19 cellular contexts compared by ENCODE assay signal in the genomic region with DNA sequence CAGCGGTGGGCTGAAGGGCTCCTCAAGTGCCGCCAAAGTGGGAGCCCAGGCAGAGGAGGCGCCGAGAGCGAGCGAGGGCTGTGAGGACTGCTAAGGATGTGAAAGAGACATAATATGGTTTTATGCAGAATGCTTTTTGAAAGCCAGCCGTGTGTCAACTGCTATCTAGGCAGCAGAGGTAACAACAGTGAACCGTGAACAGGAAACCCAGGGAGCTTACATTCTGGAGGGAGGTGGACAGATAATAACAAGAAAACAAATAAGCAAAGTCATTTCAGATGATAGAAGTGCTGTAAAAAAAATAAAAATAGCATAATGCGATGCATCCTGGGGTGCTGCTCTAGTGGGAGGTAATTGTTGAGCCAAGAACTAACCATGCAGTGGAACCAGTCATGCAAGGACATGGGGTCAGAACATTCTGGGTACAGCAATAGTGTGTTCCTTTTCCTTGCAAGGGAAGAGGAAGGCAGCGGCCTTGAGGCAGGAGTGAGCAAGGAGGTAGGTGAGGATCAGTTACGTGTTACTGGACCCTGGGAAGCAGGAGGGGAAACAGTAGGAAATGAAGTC.
DNase-seq lines count a peak whose midpoint lies in the region; ATAC-seq, FAIRE-seq and TF ChIP-seq lines count a peak whose summit lies in the region.
"Had no signal": no experiment of that assay in that cellular context is flagged by ENCODE, and none has a peak within 500 bp of the region (broad histone marks: within the 10 kb centered on the region; RNA-seq: fewer than 3 reads in every experiment).

No MANE protein-coding gene starts in this region.

- no peak for FAIRE-seq in GM12878 (lab: Jason Lieb, UNC)
- FAIRE-seq: A204.1, K562 had no signal

- peak; percentile 63 for ATAC-seq in HG02884 (IDR thresholded peaks at IDR 0.05; ENCODE audit: unreplicated experiment)
- ATAC-seq in GM12878, result no peak
- peak; percentile 47 for ATAC-seq in stimulated activated memory B cell treated with anti-CD40 and anti-IgM and Interleukin-4, amounts not matched to agents 10 μg/mL and 1 μg/mL and 100 μg/mL, for 72 hours
- ATAC-seq: Panc1, Right ventricle myocardium inferior, T-cell had no signal

- H3K36me3 ChIP-seq in GM12878 (ENCODE audit: control insufficient read depth in 2 of 2, insufficient read depth in 2 of 2, low read length in 1 of 2), result no peaks in the 10 kb centered on the region
- no peaks in the 10 kb centered on the region for H3K36me3 ChIP-seq in right atrium auricular region

- H3K4me3 Mint-ChIP-seq in stimulated activated memory B cell treated with anti-CD40 and anti-IgM and Interleukin-4, amounts not matched to agents 10 μg/mL and 1 μg/mL and 100 μg/mL, for 72 hours, result no peak overlapping the region
- H3K4me3 Mint-ChIP-seq: CD4-positive, alpha-beta T cell; H9; T-cell had no signal

- H3K79me2 ChIP-seq in GM12878 (ENCODE audit: control insufficient read depth, insufficient read depth, low read length), result no peaks in the 10 kb centered on the region

- H3K27ac Mint-ChIP-seq in stimulated activated memory B cell treated with anti-CD40 and anti-IgM and Interleukin-4, amounts not matched to agents 10 μg/mL and 1 μg/mL and 100 μg/mL, for 72 hours, result peak overlapping the region; percentile 13
- H3K27ac Mint-ChIP-seq: CD4-positive, alpha-beta T cell; H9; T-cell had no signal

- no peaks in the 10 kb centered on the region for H3K27me3 Mint-ChIP-seq in stimulated activated memory B cell treated with anti-CD40 and anti-IgM and Interleukin-4, amounts not matched to agents 10 μg/mL and 1 μg/mL and 100 μg/mL, for 72 hours
- H3K27me3 Mint-ChIP-seq: CD4-positive, alpha-beta T cell; T-cell had no signal

- 33% methylated on average over 11 of the region's 11 CpGs for WGBS in GM12878 (ENCODE audit: insufficient coverage, insufficient replicate concordance, low lambda C conversion rate, missing lambda C conversion rate)

- H3K4me1 ChIP-seq in GM12878 (ENCODE audit: control insufficient read depth, insufficient read depth, low read length) (peaks cover 11% of the 10 kb centered on the region), right atrium auricular region (no peaks in the 10 kb centered on the region)

- peak overlapping the region; percentile 46; the same call in 1 of the 2 replicates for H3K4me2 ChIP-seq in GM12878 (ENCODE audit: control insufficient read depth, insufficient read depth)

- no peak for TF ChIP-seq EP300 in GM12878 (IDR thresholded peaks at IDR 0.05; ENCODE audit: borderline replicate concordance in 1 of 2, control insufficient read depth in 1 of 2, low read depth in 2 of 2, low read length in 2 of 2)

- in situ Hi-C loops in GM12878 (cut with MboI), result no loop called here

- no peak for TF ChIP-seq POLR2A in GM12878 (IDR thresholded peaks at IDR 0.05; ENCODE audit: low read depth, low read length)

- no peaks in the 10 kb centered on the region for H4K20me1 ChIP-seq in GM12878 (ENCODE audit: control insufficient read depth, insufficient read depth)

- H3K4me3 ChIP-seq in GM12878 (no peak overlapping the region), right atrium auricular region (no peak overlapping the region)
- H3K4me3 ChIP-seq: K562, SK-N-MC had no signal

- H3K9me3 ChIP-seq in GM12878 (replicated peaks; ENCODE audit: control insufficient read depth, insufficient read depth, low read length) (no peaks in the 10 kb centered on the region; the same call in 1 of the 3 replicates), right atrium auricular region (no peaks in the 10 kb centered on the region)

- no TSS peak for BruUV-seq in GM12878 (replicated peaks; lab: Mats Ljungman, UMichigan)

- TF ChIP-seq RAD21 in GM12878 (IDR thresholded peaks at IDR 0.05; ENCODE audit: insufficient read depth, low read depth, low read length), result no peak

- H3K27me3 ChIP-seq in GM12878 (replicated peaks in 1 of 2; ENCODE audit: control insufficient read depth in 2 of 2, insufficient read depth in 2 of 2, low read length in 1 of 2) (no peaks in the 10 kb centered on the region), right atrium auricular region (no peaks in the 10 kb centered on the region)

- DNase-seq in GM12878 (ENCODE audit: low read depth, low spot score) (no peak), NCI-H748 treated with DMSO at 0.1 percent for 48 hours (lab: John Stamatoyannopoulos, UW) (no peak), right atrium auricular region (ENCODE audit: low spot score) (no peak), NCI-H2081 treated with DMSO at 0.1 percent for 48 hours (lab: John Stamatoyannopoulos, UW) (no peak)
- no peak for DNase-seq in activated CD4-positive, CD25-positive, alpha-beta regulatory T cell (lab: John Stamatoyannopoulos, UW)
- DNase-seq: Calu3; CD4-positive, alpha-beta T cell; H9; NCI-H1694; NCI-H82; T-cell had no signal

- TF ChIP-seq CTCF in C4-2B (conservative IDR thresholded peaks at IDR 0.05) (no peak), GM12878 (IDR thresholded peaks at IDR 0.05 in 2 of 3, conservative IDR thresholded peaks at IDR 0.05 in 1 of 3; ENCODE audit: control insufficient read depth in 2 of 3, extremely low read depth in 1 of 3, insufficient read depth in 1 of 3, low read depth in 3 of 3, low read length in 3 of 3) (no peak), right atrium auricular region (IDR thresholded peaks at IDR 0.05) (no peak)

- H3K27ac ChIP-seq in C4-2B (peak overlapping the region; percentile 9; the same call in 1 of the 2 replicates), GM12878 (ENCODE audit: control insufficient read depth, insufficient read depth) (no peak overlapping the region), right atrium auricular region (no peak overlapping the region)
- H3K27ac ChIP-seq: SK-N-MC had no signal

- RAD21 ChIA-PET in GM12878 (lab: Charles Lee; ENCODE audit: unreplicated experiment), result interaction anchor here (1.1 to 1.7 kb wide), 3 partner anchors 10 to 26 kb away, joined by 3 to 5 read pairs (median 4); no protein-coding TSS in a partner anchor

- H3K9me3 Mint-ChIP-seq in stimulated activated memory B cell treated with anti-CD40 and anti-IgM and Interleukin-4, amounts not matched to agents 10 μg/mL and 1 μg/mL and 100 μg/mL, for 72 hours, result no peaks in the 10 kb centered on the region
- H3K9me3 Mint-ChIP-seq: CD4-positive, alpha-beta T cell; T-cell had no signal

- H3K4me1 Mint-ChIP-seq in stimulated activated memory B cell treated with anti-CD40 and anti-IgM and Interleukin-4, amounts not matched to agents 10 μg/mL and 1 μg/mL and 100 μg/mL, for 72 hours, result peaks cover 42% of the 10 kb centered on the region

- SMC1A ChIA-PET in GM12878 (lab: Charles Lee; ENCODE audit: uncharacterized antibody, unreplicated experiment), result interaction anchor here (1.1 to 16.4 kb wide), 5 partner anchors 9 to 36 kb away, joined by 3 to 177 read pairs (median 6); no protein-coding TSS in a partner anchor

- no peak overlapping the region for H2AFZ ChIP-seq in GM12878 (ENCODE audit: control insufficient read depth, low read depth, low read length)

- H3K9ac ChIP-seq in GM12878 (ENCODE audit: control insufficient read depth, insufficient read depth, low read length), result no peak overlapping the region

- no peaks in the 10 kb centered on the region for H3K36me3 Mint-ChIP-seq in stimulated activated memory B cell treated with anti-CD40 and anti-IgM and Interleukin-4, amounts not matched to agents 10 μg/mL and 1 μg/mL and 100 μg/mL, for 72 hours
- H3K36me3 Mint-ChIP-seq: T-cell had no signal

- CTCF ChIA-PET in GM12878 (lab: Yijun Ruan, JAX), result no interaction called here

- intact Hi-C loops in GM12878 (cut with micrococcal nuclease; ENCODE audit: unreplicated experiment), result no loop called here

- POLR2A ChIA-PET in GM12878 (lab: Charles Lee), result interaction anchor here (1.0 to 2.2 kb wide), 3 partner anchors 8 to 90 kb away, joined by 3 to 9 read pairs (median 4); no protein-coding TSS in a partner anchor

TF ChIP-seq in GM12878, 131 proteins besides CTCF, POLR2A, EP300 and RAD21:
- TF ChIP-seq PAX5 (IDR thresholded peaks at IDR 0.05; ENCODE audit: borderline replicate concordance, low read depth, low read length), result 0 out of 2 replicates have a peak, but pooled peaks have one; percentile 44
- no peak for TF ChIP-seq ZZZ3 (IDR thresholded peaks at IDR 0.05; ENCODE audit: control insufficient read depth, insufficient read length, low read depth)
